In the genomic region with DNA sequence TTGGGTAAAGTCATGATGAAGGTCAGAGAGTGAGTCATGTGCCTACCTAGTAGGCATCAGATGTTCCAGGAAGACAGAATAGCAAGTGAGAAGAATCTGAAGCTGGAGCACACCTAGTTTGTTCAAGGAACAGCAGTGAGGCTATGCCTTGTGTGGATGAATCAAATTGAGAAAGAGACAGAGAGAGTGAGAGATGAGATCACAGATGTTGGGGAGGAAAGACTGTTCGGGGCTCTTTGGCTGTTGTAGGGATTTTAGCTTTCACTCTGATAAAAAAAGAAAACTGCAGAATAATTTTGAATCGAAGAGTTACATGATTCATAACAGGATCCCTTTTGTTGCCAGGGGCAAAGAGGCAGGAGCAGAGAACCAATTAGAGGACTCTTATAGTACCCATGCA, we compare ENCODE assay signal across 19 cellular contexts. TPM values are rescaled to one million over a fixed set of nuclear protein-coding genes. Genes with fewer than 3 reads are reported as not detected.
DNase-seq lines count a peak whose midpoint lies in the region; ATAC-seq and TF ChIP-seq lines count a peak whose summit lies in the region.
"Had no signal": no experiment of that assay in that cellular context is flagged by ENCODE, and none has a peak within 500 bp of the region (broad histone marks: within the 10 kb centered on the region; RNA-seq: fewer than 3 reads in every experiment).

No MANE protein-coding gene starts in this region.

- H3K4me3 ChIP-seq in GM12865 (ENCODE audit: low read depth, low read length) (no peak overlapping the region), breast epithelium (no peak overlapping the region)
- H3K4me3 ChIP-seq: ovary, transverse colon had no signal

- no peak overlapping the region for H3K27ac Mint-ChIP-seq in endothelial cell (ENCODE audit: unreplicated experiment)
- H3K27ac Mint-ChIP-seq: WTC11 had no signal

- TF ChIP-seq CTCF in GM12865 (IDR thresholded peaks at IDR 0.05; ENCODE audit: insufficient read depth, low read depth, low read length, missing control alignments) (no peak), GM13977 (IDR thresholded peaks at IDR 0.05; ENCODE audit: extremely low read depth, insufficient read depth, missing control alignments) (no peak), foreskin keratinocyte (conservative IDR thresholded peaks at IDR 0.05) (no peak), breast epithelium (IDR thresholded peaks at IDR 0.05) (no peak), endothelial cell (IDR thresholded peaks at IDR 0.05; ENCODE audit: unreplicated experiment) (no peak)

- ATAC-seq in HG02885 (IDR thresholded peaks at IDR 0.05; ENCODE audit: poor library complexity, unreplicated experiment) (peak; percentile 70), foreskin keratinocyte (peak; percentile 26)
- ATAC-seq: left lobe of liver, WTC11 had no signal

- in situ Hi-C loops in GM13977 (cut with MboI; ENCODE audit: low pct_unique_long_range_greater_than_20kb, low sequenced_read_pairs, unreplicated experiment): no loop called here

- no peaks in the 10 kb centered on the region for H3K36me3 Mint-ChIP-seq in endothelial cell (ENCODE audit: low read depth, unreplicated experiment)
- H3K36me3 Mint-ChIP-seq: WTC11 had no signal

- H3K4me1 Mint-ChIP-seq in endothelial cell (ENCODE audit: unreplicated experiment): peaks cover 3% of the 10 kb centered on the region
- H3K4me1 Mint-ChIP-seq: WTC11 had no signal

- H3K4me1 ChIP-seq in foreskin keratinocyte (no peaks in the 10 kb centered on the region), breast epithelium (no peaks in the 10 kb centered on the region)
- H3K4me1 ChIP-seq: transverse colon had no signal

- H3K27me3 ChIP-seq in foreskin keratinocyte (no peaks in the 10 kb centered on the region), breast epithelium (no peaks in the 10 kb centered on the region)
- H3K27me3 ChIP-seq: ovary, transverse colon had no signal

- H3K27me3 Mint-ChIP-seq in endothelial cell (ENCODE audit: unreplicated experiment): no peaks in the 10 kb centered on the region

- DNase-seq in GM12865 (ENCODE audit: low read depth) (peak; percentile 35), GM13977 (ENCODE audit: low spot score) (peak; percentile 35), foreskin keratinocyte (peak in 1 of 2 donors; percentile 23), breast epithelium (ENCODE audit: low spot score in 2 of 2) (no peak), retina (no peak), endothelial cell (ENCODE audit: low spot score) (no peak)
- DNase-seq: activated effector memory CD4-positive, alpha-beta T cell treated with Interleukin-2 at 50 U/mL for 16 hours; C1 segment of cervical spinal cord; NCI-H1930; NCI-H82; ovary; small intestine; transverse colon had no signal

- intact Hi-C loops in breast epithelium (cut with DNase I; ENCODE audit: low total_unique reads): no loop called here

- H3K36me3 ChIP-seq in breast epithelium: no peaks in the 10 kb centered on the region
- H3K36me3 ChIP-seq: ovary, transverse colon had no signal

- TF ChIP-seq POLR2A in breast epithelium (IDR thresholded peaks at IDR 0.05): no peak

- H3K4me3 Mint-ChIP-seq in endothelial cell (ENCODE audit: unreplicated experiment): no peak overlapping the region
- H3K4me3 Mint-ChIP-seq: WTC11 had no signal

- H3K9me3 Mint-ChIP-seq in endothelial cell (ENCODE audit: unreplicated experiment): no peaks in the 10 kb centered on the region

- no peaks in the 10 kb centered on the region for H3K9me3 ChIP-seq in breast epithelium
- H3K9me3 ChIP-seq: ovary, transverse colon had no signal

- H3K27ac ChIP-seq in foreskin keratinocyte: no peak overlapping the region
- no peak overlapping the region for H3K27ac ChIP-seq in breast epithelium
- H3K27ac ChIP-seq: ovary, transverse colon had no signal

RNA-seq across cellular contexts. Expression of gene LIPF, which starts 6.3 kb away (rescaled TPM):
- total RNA-seq in foreskin keratinocyte (not detected in 2 replicates), breast epithelium (not detected), endothelial cell (ENCODE audit: unreplicated experiment) (not detected)
- polyA plus RNA-seq in foreskin keratinocyte: not detected in 2 replicates
- total RNA-seq: bronchial epithelial cell, left lobe of liver, MCF 10A, ovary, RPMI7951, transverse colon, WTC11 had no signal

RNA-seq across cellular contexts. Expression of gene LIPK, which starts 35.6 kb away (rescaled TPM):
- total RNA-seq in foreskin keratinocyte (not detected in 2 replicates), breast epithelium (1 to 10 TPM in 1 of 3 donors, under 1 TPM in 1, not detected in 1; 0.66 to 3.2 TPM), endothelial cell (ENCODE audit: unreplicated experiment) (not detected)
- not detected in 2 replicates for polyA plus RNA-seq in foreskin keratinocyte
- total RNA-seq: bronchial epithelial cell, left lobe of liver, MCF 10A, ovary, RPMI7951, transverse colon, WTC11 had no signal
- polyA plus RNA-seq: ovary, small intestine had no signal

Comparison
In these comparisons a context has a peak if more than half of its experiments do, and no peak if none do; other contexts are left out.
1. DNase-seq: peak in GM12865 (single experiment) and GM13977 (single experiment); none in breast epithelium (0 of 2), retina (single experiment) and endothelial cell (single experiment).